ENCODE assay signal across 8 cellular contexts in the genomic region with DNA sequence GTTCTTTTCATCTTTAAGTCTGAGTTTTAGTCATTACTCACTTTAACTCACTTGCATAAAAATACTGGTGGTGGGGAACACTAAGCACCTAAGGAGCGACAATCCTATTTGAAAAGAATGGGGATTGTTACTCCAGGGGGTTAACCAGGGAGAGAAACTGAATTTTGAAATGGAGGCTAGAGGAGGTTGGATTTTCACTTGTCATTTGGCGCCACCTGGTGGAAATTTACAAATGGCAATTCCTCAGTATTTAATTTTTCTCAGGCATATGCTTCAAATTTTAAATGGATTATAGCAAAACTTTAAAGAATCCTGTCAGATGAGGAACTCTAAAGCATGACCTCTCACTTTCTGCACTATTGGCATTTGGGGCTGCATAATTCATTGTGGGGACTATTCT. TPM values are rescaled to one million over a fixed set of nuclear protein-coding genes. Genes with fewer than 3 reads are reported as not detected.
DNase-seq lines count a peak whose midpoint lies in the region; ATAC-seq and TF ChIP-seq lines count a peak whose summit lies in the region.

No MANE protein-coding gene starts in this region.

- H3K4me1 Mint-ChIP-seq in HFFc6 (ENCODE audit: low read depth) (peaks cover 14% of the 10 kb centered on the region), progenitor cell of endocrine pancreas (ENCODE audit: low read depth) (peaks cover 7% of the 10 kb centered on the region)

- no peaks in the 10 kb centered on the region for H3K9me2 ChIP-seq in OCI-LY7 (ENCODE audit: insufficient read depth, low read length)

- H3K27me3 ChIP-seq in BE2C = no peaks in the 10 kb centered on the region

- peak overlapping the region; percentile 61 for H2AFZ ChIP-seq in OCI-LY7 (ENCODE audit: low read length)

- no peaks in the 10 kb centered on the region for H3K27me3 Mint-ChIP-seq in HFFc6 (ENCODE audit: insufficient read depth)
- H3K27me3 Mint-ChIP-seq in progenitor cell of endocrine pancreas = no peaks in the 10 kb centered on the region

- H3K4me3 ChIP-seq in BE2C (ENCODE audit: low read depth, low read length) = no peak overlapping the region
- H3K4me3 ChIP-seq in OCI-LY7 (ENCODE audit: low read depth, low read length, poor library complexity, severe bottlenecking) = no peak overlapping the region
- no peak overlapping the region for H3K4me3 ChIP-seq in fibroblast of pulmonary artery (replicated peaks; ENCODE audit: low read depth, low read length)

- H3K9me3 Mint-ChIP-seq in HFFc6 (no peaks in the 10 kb centered on the region), progenitor cell of endocrine pancreas (ENCODE audit: low read depth) (peaks cover 23% of the 10 kb centered on the region)

- ATAC-seq in HG03571 (IDR thresholded peaks at IDR 0.05; ENCODE audit: unreplicated experiment) = no peak

- intact Hi-C loops in OCI-LY7 (cut with micrococcal nuclease; ENCODE audit: unreplicated experiment) (loop anchor here (1.0 to 10.0 kb wide), 5 partner anchors 134 to 1112 kb away; no protein-coding TSS in a partner anchor), posterior vena cava (cut with DNase I) (loop anchor here in 1 of 2 donors (5.0 to 10.0 kb wide), 2 partner anchors 375 to 528 kb away; no protein-coding TSS in a partner anchor)

- no peak overlapping the region for H3K4me3 Mint-ChIP-seq in HFFc6
- H3K4me3 Mint-ChIP-seq in progenitor cell of endocrine pancreas (ENCODE audit: low read depth) = no peak overlapping the region

- no peak overlapping the region for H3K4me2 ChIP-seq in OCI-LY7 (ENCODE audit: low read length)

- no TSS peak for BruUV-seq in OCI-LY7 (replicated peaks; lab: Mats Ljungman, UMichigan)

- peaks cover 5% of the 10 kb centered on the region for H3K4me1 ChIP-seq in BE2C
- H3K4me1 ChIP-seq in OCI-LY7 (ENCODE audit: insufficient read depth, low read length, poor library complexity, severe bottlenecking) = peaks cover 19% of the 10 kb centered on the region

- POLR2A ChIA-PET in OCI-LY7 (lab: Charles Lee) = interaction anchor here (0.6 to 0.8 kb wide), 2 partner anchors 255 to 277 kb away, joined by 3 to 4 read pairs; no protein-coding TSS in a partner anchor

- H4K20me1 ChIP-seq in OCI-LY7 (ENCODE audit: insufficient read depth, low read length) = no peaks in the 10 kb centered on the region

- peak; percentile 44 for DNase-seq in BE2C
- peak; percentile 22 for DNase-seq in HFFc6
- peak; percentile 63 for DNase-seq in OCI-LY7 (ENCODE audit: low spot score)
- peak; percentile 28 for DNase-seq in activated T-helper 1 cell treated with Interleukin-2 at 50 U/mL for 16 hours (ENCODE audit: low read depth)
- peak; percentile 69 for DNase-seq in fibroblast of pulmonary artery (ENCODE audit: low read depth)
- DNase-seq in progenitor cell of endocrine pancreas (ENCODE audit: low spot score, unreplicated experiment) = no peak
- no peak for DNase-seq in posterior vena cava (ENCODE audit: low spot score)

- H3K79me2 ChIP-seq in OCI-LY7 (ENCODE audit: insufficient read depth, low read depth, low read length) = peaks cover 20% of the 10 kb centered on the region; the same call in 1 of the 2 replicates

- CTCF ChIA-PET in OCI-LY7 (lab: Charles Lee; ENCODE audit: unreplicated experiment) = interaction anchor here (1.0 kb wide), 1 partner anchor 525 kb away, joined by 3 read pairs; no protein-coding TSS in a partner anchor

- H3K27ac Mint-ChIP-seq in HFFc6 (no peak overlapping the region), progenitor cell of endocrine pancreas (no peak overlapping the region)

- H3K36me3 ChIP-seq in BE2C (no peaks in the 10 kb centered on the region), OCI-LY7 (ENCODE audit: insufficient read depth, low read length) (no peaks in the 10 kb centered on the region)

- H3K36me3 Mint-ChIP-seq in HFFc6 (ENCODE audit: low read depth) (no peaks in the 10 kb centered on the region), progenitor cell of endocrine pancreas (ENCODE audit: insufficient read depth) (no peaks in the 10 kb centered on the region)

- no peak overlapping the region for H3K27ac ChIP-seq in OCI-LY7 (ENCODE audit: low read depth, low read length, poor library complexity, severe bottlenecking)

- H3K9me3 ChIP-seq in BE2C = no peaks in the 10 kb centered on the region
- H3K9me3 ChIP-seq in OCI-LY7 (ENCODE audit: low read length) = no peaks in the 10 kb centered on the region

- TF ChIP-seq CTCF in BE2C (IDR thresholded peaks at IDR 0.05; ENCODE audit: low read depth, low read length) = peak; percentile 59
- TF ChIP-seq CTCF in HFFc6 (IDR thresholded peaks at IDR 0.05) = peak; percentile 84
- TF ChIP-seq CTCF in OCI-LY7 (conservative IDR thresholded peaks at IDR 0.05; ENCODE audit: low read length) = peak; percentile 83
- TF ChIP-seq CTCF in fibroblast of pulmonary artery (IDR thresholded peaks at IDR 0.05; ENCODE audit: low read length, missing control alignments) = peak; percentile 43
- TF ChIP-seq CTCF in progenitor cell of endocrine pancreas (IDR thresholded peaks at IDR 0.05; ENCODE audit: unreplicated experiment) = peak; percentile 69

RNA-seq across cellular contexts. Expression of a gene that starts 2.7 kb away (rescaled TPM):
- polyA plus RNA-seq in BE2C (2012; ENCODE audit: insufficient read depth, insufficient read length, low read depth) = 42.9 TPM
- total RNA-seq in HFFc6 (2021; fragmentation: NEBNext Ultra II Directional; extraction: Animal tissue kit (Norgen Biotek cat#: 25700)) = 10 to 100 TPM; 10.1 to 12.9 (median 11.8) TPM
- 23.2 and 30.1 TPM in 2 replicates for total RNA-seq in OCI-LY7 (2014; rRNA removed; shearing (Covaris generic))
- total RNA-seq in OCI-LY7 (2022) = 24.6 and 25.6 TPM in 2 replicates
- total RNA-seq in progenitor cell of endocrine pancreas = 22.7 and 25.4 TPM in 2 replicates
- total RNA-seq in posterior vena cava = 10 to 100 TPM; 12.5 to 13.7 TPM

Comparison
In these comparisons a context has a peak if more than half of its experiments do, and no peak if none do; other contexts are left out.
1. DNase-seq: peak in BE2C (single experiment), HFFc6 (single experiment), OCI-LY7 (single experiment), activated T-helper 1 cell treated with Interleukin-2 at 50 U/mL for 16 hours (single experiment) and fibroblast of pulmonary artery (single experiment); none in progenitor cell of endocrine pancreas (single experiment) and posterior vena cava (single experiment).
2. Peak in every context shown above with its lines, with median percentiles within 50 percentile points of each other: CTCF ChIP-seq.